1 cellular context compared by ENCODE assay signal in the genomic region with DNA sequence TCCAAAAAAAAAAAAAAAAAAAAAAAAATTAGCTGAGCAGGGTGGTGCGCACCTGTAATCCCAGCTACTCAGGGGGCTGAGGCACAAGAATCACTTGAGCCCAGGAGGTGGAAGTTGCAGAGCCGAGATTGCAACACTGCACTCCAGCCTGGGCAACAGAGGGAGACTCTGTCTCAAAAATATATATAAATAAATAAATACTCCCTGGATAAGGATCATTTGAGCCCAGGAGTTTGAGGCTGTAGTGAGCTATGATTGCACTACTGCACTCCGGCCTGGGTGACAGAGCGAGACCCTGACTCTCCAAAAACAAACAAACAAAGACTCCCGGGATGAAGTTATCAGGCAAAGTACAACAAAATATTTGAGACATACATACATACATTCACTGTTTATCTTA.
TF ChIP-seq lines count a peak whose summit lies in the region.

No MANE protein-coding gene starts in this region.

TF ChIP-seq in HCT116, 20 proteins besides CTCF, POLR2A, EP300 and RAD21 (continued from another document):
- TF ChIP-seq, protein P1, sequence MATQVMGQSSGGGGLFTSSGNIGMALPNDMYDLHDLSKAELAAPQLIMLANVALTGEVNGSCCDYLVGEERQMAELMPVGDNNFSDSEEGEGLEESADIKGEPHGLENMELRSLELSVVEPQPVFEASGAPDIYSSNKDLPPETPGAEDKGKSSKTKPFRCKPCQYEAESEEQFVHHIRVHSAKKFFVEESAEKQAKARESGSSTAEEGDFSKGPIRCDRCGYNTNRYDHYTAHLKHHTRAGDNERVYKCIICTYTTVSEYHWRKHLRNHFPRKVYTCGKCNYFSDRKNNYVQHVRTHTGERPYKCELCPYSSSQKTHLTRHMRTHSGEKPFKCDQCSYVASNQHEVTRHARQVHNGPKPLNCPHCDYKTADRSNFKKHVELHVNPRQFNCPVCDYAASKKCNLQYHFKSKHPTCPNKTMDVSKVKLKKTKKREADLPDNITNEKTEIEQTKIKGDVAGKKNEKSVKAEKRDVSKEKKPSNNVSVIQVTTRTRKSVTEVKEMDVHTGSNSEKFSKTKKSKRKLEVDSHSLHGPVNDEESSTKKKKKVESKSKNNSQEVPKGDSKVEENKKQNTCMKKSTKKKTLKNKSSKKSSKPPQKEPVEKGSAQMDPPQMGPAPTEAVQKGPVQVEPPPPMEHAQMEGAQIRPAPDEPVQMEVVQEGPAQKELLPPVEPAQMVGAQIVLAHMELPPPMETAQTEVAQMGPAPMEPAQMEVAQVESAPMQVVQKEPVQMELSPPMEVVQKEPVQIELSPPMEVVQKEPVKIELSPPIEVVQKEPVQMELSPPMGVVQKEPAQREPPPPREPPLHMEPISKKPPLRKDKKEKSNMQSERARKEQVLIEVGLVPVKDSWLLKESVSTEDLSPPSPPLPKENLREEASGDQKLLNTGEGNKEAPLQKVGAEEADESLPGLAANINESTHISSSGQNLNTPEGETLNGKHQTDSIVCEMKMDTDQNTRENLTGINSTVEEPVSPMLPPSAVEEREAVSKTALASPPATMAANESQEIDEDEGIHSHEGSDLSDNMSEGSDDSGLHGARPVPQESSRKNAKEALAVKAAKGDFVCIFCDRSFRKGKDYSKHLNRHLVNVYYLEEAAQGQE (IDR thresholded peaks at IDR 0.05; ENCODE audit: low read depth) = no peak
- TF ChIP-seq ZNF274 (IDR thresholded peaks at IDR 0.05; ENCODE audit: low read depth, low read length) (no peak), TCF7L2 (IDR thresholded peaks at IDR 0.05; ENCODE audit: borderline replicate concordance, extremely low read depth, insufficient read depth, insufficient read length) (no peak), YY1 (IDR thresholded peaks at IDR 0.05; ENCODE audit: extremely low read depth, insufficient replicate concordance, low read depth, low read length) (no peak), FOSL1 (IDR thresholded peaks at IDR 0.05; ENCODE audit: low read depth) (no peak), POLR2AphosphoS5 (IDR thresholded peaks at IDR 0.05; ENCODE audit: low read depth, low read length) (no peak)
